16 cellular contexts compared by ENCODE assay signal in the genomic region with DNA sequence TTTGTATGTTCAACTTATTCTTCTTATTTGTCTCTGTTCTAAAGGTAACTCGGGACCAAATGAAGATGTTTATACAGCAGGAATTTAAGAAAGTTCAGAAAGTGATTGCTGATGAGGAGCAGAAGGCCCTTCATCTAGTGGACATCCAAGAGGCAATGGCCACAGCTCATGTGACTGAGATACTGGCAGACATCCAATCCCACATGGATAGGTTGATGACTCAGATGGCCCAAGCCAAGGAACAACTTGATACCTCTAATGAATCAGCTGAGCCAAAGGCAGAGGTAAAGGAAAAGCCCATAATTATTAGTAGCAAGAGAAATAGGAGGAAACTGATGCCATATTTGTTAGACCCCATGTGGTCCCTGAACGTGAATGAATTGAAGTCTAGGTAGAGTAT.
DNase-seq lines count a peak whose midpoint lies in the region; ATAC-seq, FAIRE-seq and TF ChIP-seq lines count a peak whose summit lies in the region.
"Had no signal": no experiment of that assay in that cellular context is flagged by ENCODE, and none has a peak within 500 bp of the region (broad histone marks: within the 10 kb centered on the region; RNA-seq: fewer than 3 reads in every experiment).

No MANE protein-coding gene starts in this region.

- no peaks in the 10 kb centered on the region for H3K27me3 ChIP-seq in endothelial cell of umbilical vein (ENCODE audit: control insufficient read depth in 2 of 2, insufficient read depth in 2 of 2, low read length in 2 of 2)
- no peaks in the 10 kb centered on the region for H3K27me3 ChIP-seq in psoas muscle (ENCODE audit: insufficient read depth in 3 of 3, low read length in 2 of 3)
- H3K27me3 ChIP-seq in endodermal cell (ENCODE audit: control insufficient read depth, insufficient read depth, low read length, poor library complexity, severe bottlenecking): no peaks in the 10 kb centered on the region
- H3K27me3 ChIP-seq: thyroid gland had no signal

- TF ChIP-seq CTCF in endothelial cell of umbilical vein (IDR thresholded peaks at IDR 0.05; ENCODE audit: extremely low read depth in 1 of 2, insufficient read depth in 1 of 2, low read depth in 1 of 2, low read length in 2 of 2) (no peak), psoas muscle (IDR thresholded peaks at IDR 0.05) (no peak), endodermal cell (conservative IDR thresholded peaks at IDR 0.05) (no peak)

- intact Hi-C loops in endothelial cell of umbilical vein (cut with micrococcal nuclease) (no loop called here), psoas muscle (cut with DNase I) (no loop called here)

- peaks cover 39% of the 10 kb centered on the region for H3K36me3 Mint-ChIP-seq in endodermal cell (ENCODE audit: low read depth)

- 94 to 95% (median 94%) methylated on average over 2 of the region's 2 CpGs for WGBS in psoas muscle, 3 donors
- 93 to 100% methylated on average over 1 to 2 of the region's 2 CpGs for WGBS in endodermal cell (ENCODE audit: insufficient coverage in 1 of 2, insufficient read length in 1 of 2), 2 experiments

- H3K4me1 ChIP-seq in endothelial cell of umbilical vein (ENCODE audit: control insufficient read depth, extremely low read depth, insufficient read depth, low read length): no peaks in the 10 kb centered on the region
- peaks cover 11% of the 10 kb centered on the region for H3K4me1 ChIP-seq in psoas muscle
- H3K4me1 ChIP-seq in endodermal cell (ENCODE audit: control insufficient read depth, insufficient read depth, low read length): no peaks in the 10 kb centered on the region

- TF ChIP-seq POLR2A in H54 (IDR thresholded peaks at IDR 0.05; ENCODE audit: low read depth, low read length) (no peak), endothelial cell of umbilical vein (IDR thresholded peaks at IDR 0.05; ENCODE audit: low read depth, low read length) (no peak)

- no peaks in the 10 kb centered on the region for H3K9me3 ChIP-seq in endothelial cell of umbilical vein (replicated peaks; ENCODE audit: control insufficient read depth, insufficient read depth, low read length)
- no peaks in the 10 kb centered on the region for H3K9me3 ChIP-seq in psoas muscle
- H3K9me3 ChIP-seq in endodermal cell (ENCODE audit: control insufficient read depth, low read length): peaks cover 4% of the 10 kb centered on the region
- H3K9me3 ChIP-seq: thyroid gland had no signal

- H3K9ac ChIP-seq in endothelial cell of umbilical vein (replicated peaks; ENCODE audit: extremely low read depth, insufficient read depth, low read length): no peak overlapping the region
- H3K9ac ChIP-seq in endodermal cell (ENCODE audit: extremely low read depth, low read length, poor library complexity, severe bottlenecking): no peak overlapping the region

- H3K9me1 ChIP-seq in endothelial cell of umbilical vein (replicated peaks; ENCODE audit: control insufficient read depth, extremely low read depth, insufficient read depth, low read length): no peaks in the 10 kb centered on the region

- H3K27me3 Mint-ChIP-seq in endodermal cell (ENCODE audit: insufficient read depth): no peaks in the 10 kb centered on the region

- H3K4me3 ChIP-seq in endothelial cell of umbilical vein (replicated peaks in 1 of 3; ENCODE audit: insufficient read depth in 1 of 3, low read depth in 1 of 3, low read length in 3 of 3): no peak overlapping the region
- H3K4me3 ChIP-seq in psoas muscle: no peak overlapping the region
- H3K4me3 ChIP-seq in endodermal cell (ENCODE audit: low read length): no peak overlapping the region
- H3K4me3 ChIP-seq: thyroid gland had no signal

- dilution Hi-C loops in endothelial cell of umbilical vein (cut with MboI; ENCODE audit: extremely low pct_ligation_motif_present, low sequenced_read_pairs): no loop called here

- no peak overlapping the region for H3K4me3 Mint-ChIP-seq in endodermal cell

- H3K36me3 ChIP-seq in endothelial cell of umbilical vein (ENCODE audit: control insufficient read depth in 2 of 2, extremely low read depth in 1 of 2, insufficient read depth in 2 of 2, low read length in 2 of 2): peaks cover 0 to 3% of the 10 kb centered on the region in 2 experiments
- H3K36me3 ChIP-seq in psoas muscle (ENCODE audit: insufficient read depth in 1 of 2, low read depth in 1 of 2): peaks cover 6 to 42% of the 10 kb centered on the region in 2 donors
- peaks cover 24% of the 10 kb centered on the region for H3K36me3 ChIP-seq in endodermal cell (ENCODE audit: control insufficient read depth, insufficient read depth, low read length)

- no TSS peak for BruUV-seq in endothelial cell of umbilical vein (replicated peaks; lab: Mats Ljungman, UMichigan)

- CTCF ChIA-PET in endothelial cell of umbilical vein (lab: Charles Lee): no interaction called here

- no peak overlapping the region for H2AFZ ChIP-seq in endothelial cell of umbilical vein (ENCODE audit: low read depth, low read length)

- H3K79me2 ChIP-seq in endothelial cell of umbilical vein (ENCODE audit: control insufficient read depth, insufficient read depth, low read length): peaks cover 7% of the 10 kb centered on the region

- H3K27ac Mint-ChIP-seq in endodermal cell: no peak overlapping the region

- POLR2A ChIA-PET in endothelial cell of umbilical vein (lab: Charles Lee): no interaction called here

- peaks cover 3% of the 10 kb centered on the region for H3K4me1 Mint-ChIP-seq in endodermal cell

- H3K27ac ChIP-seq in endothelial cell of umbilical vein (ENCODE audit: insufficient read depth, low read depth, low read length): no peak overlapping the region
- H3K27ac ChIP-seq in psoas muscle: no peak overlapping the region
- no peak overlapping the region for H3K27ac ChIP-seq in endodermal cell (ENCODE audit: low read depth, low read length)
- H3K27ac ChIP-seq: thyroid gland had no signal

- peaks cover 10% of the 10 kb centered on the region for H4K20me1 ChIP-seq in endothelial cell of umbilical vein (replicated peaks; ENCODE audit: control insufficient read depth, extremely low read depth, insufficient read depth, low read length)

- peak; percentile 93 for FAIRE-seq in H54 (lab: Jason Lieb, UNC)
- no peak for FAIRE-seq in endothelial cell of umbilical vein (lab: Jason Lieb, UNC)
- FAIRE-seq: D721Med, GM12892 had no signal

- ATAC-seq in psoas muscle (peak; percentile 87 to 94 (median 91)), GM19463 (IDR thresholded peaks at IDR 0.05; ENCODE audit: unreplicated experiment) (no peak)
- ATAC-seq: Right ventricle myocardium inferior, sciatic nerve had no signal

- DNase-seq in H54 (ENCODE audit: insufficient read length, low spot score) (peak; percentile 26), NCI-H69 (lab: John Stamatoyannopoulos, UW) (peak; percentile 76), endothelial cell of umbilical vein (ENCODE audit: low read depth, low spot score) (peak; percentile 30), psoas muscle (no peak), endodermal cell (no peak), amniotic stem cell (lab: John Stamatoyannopoulos, UW) (no peak), UCSD-AML1 (lab: John Stamatoyannopoulos, UW; ENCODE audit: unreplicated experiment) (no peak)
- DNase-seq: activated CD4-positive, CD25-positive, alpha-beta regulatory T cell; MM.1S; NCI-H446 treated with DMSO at 0.1 percent for 48 hours had no signal

- no peak overlapping the region for H3K4me2 ChIP-seq in endothelial cell of umbilical vein (ENCODE audit: insufficient read depth, low read length)

- peaks cover 4% of the 10 kb centered on the region for H3K9me3 Mint-ChIP-seq in endodermal cell

TF ChIP-seq in endothelial cell of umbilical vein, 7 proteins besides CTCF, POLR2A, EP300 and RAD21:
- TF ChIP-seq FOS (IDR thresholded peaks at IDR 0.05; ENCODE audit: borderline replicate concordance, insufficient read depth, low read length) (peak; percentile 60), MYC (IDR thresholded peaks at IDR 0.05; ENCODE audit: low read depth, low read length) (no peak)

Comparison
In these comparisons a context has a peak if more than half of its experiments do, and no peak if none do; other contexts are left out.
1. DNase-seq: peak in H54 (single experiment), NCI-H69 (single experiment) and endothelial cell of umbilical vein (single experiment); none in psoas muscle (0 of 2), endodermal cell (single experiment), amniotic stem cell (single experiment) and UCSD-AML1 (single experiment).